23 cellular contexts compared by ENCODE assay signal in the genomic region with DNA sequence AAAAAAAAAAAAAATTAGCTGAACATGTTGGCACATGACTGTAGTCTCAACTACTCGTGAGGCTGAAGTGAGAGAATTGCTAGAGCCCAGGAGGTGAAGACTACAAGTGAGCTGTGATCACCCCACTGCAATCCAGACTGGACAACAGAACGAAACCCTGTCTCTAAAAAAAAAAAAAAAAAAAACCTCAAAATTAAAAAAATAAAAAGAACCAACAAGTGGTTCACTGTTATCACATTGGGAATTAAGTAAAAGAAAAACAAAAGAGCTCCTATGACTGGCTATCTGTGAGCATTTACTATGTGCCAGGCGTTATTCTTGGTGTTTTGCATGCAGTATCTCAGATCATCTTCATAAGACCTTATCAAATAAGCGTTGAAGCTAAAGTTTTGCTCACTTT.
DNase-seq lines count a peak whose midpoint lies in the region; ATAC-seq and TF ChIP-seq lines count a peak whose summit lies in the region.
"Had no signal": no experiment of that assay in that cellular context is flagged by ENCODE, and none has a peak within 500 bp of the region (broad histone marks: within the 10 kb centered on the region; RNA-seq: fewer than 3 reads in every experiment).

No MANE protein-coding gene starts in this region.

- no peaks in the 10 kb centered on the region for H3K9me3 Mint-ChIP-seq in activated CD4-positive, alpha-beta T cell treated with anti-CD3 and anti-CD28 coated beads, Interleukin-2, amount 10 ng/mL, durations not matched to agents 24 days and 14 days
- H3K9me3 Mint-ChIP-seq in endodermal cell, result no peaks in the 10 kb centered on the region
- H3K9me3 Mint-ChIP-seq in naive thymus-derived CD4-positive, alpha-beta T cell, result no peaks in the 10 kb centered on the region
- H3K9me3 Mint-ChIP-seq: CD4-positive, alpha-beta memory T cell had no signal

- H3K27ac ChIP-seq in endodermal cell (ENCODE audit: low read depth, low read length), result no peak overlapping the region
- H3K27ac ChIP-seq in naive thymus-derived CD4-positive, alpha-beta T cell (ENCODE audit: low read depth, low read length), result no peak overlapping the region
- H3K27ac ChIP-seq: A549; BLaER1 treated with 17β-estradiol and CSF1 and Interleukin-3, amounts not matched to agents 10 nM and 100 nM; GM23248 had no signal

- POLR2A ChIA-PET in naive thymus-derived CD4-positive, alpha-beta T cell (lab: Charles Lee), result no interaction called here

- no peaks in the 10 kb centered on the region for H3K27me3 ChIP-seq in endodermal cell (ENCODE audit: control insufficient read depth, insufficient read depth, low read length, poor library complexity, severe bottlenecking)
- no peaks in the 10 kb centered on the region for H3K27me3 ChIP-seq in naive thymus-derived CD4-positive, alpha-beta T cell (ENCODE audit: control insufficient read depth in 2 of 2, insufficient read depth in 2 of 2, low read length in 2 of 2)
- H3K27me3 ChIP-seq: BE2C; BLaER1 treated with 17β-estradiol and CSF1 and Interleukin-3, amounts not matched to agents 10 nM and 100 nM had no signal

- H3K36me3 Mint-ChIP-seq in activated CD4-positive, alpha-beta T cell treated with anti-CD3 and anti-CD28 coated beads, Interleukin-2, amount 10 ng/mL, durations not matched to agents 24 days and 14 days (ENCODE audit: low read depth), result peaks cover 28% of the 10 kb centered on the region
- H3K36me3 Mint-ChIP-seq in endodermal cell (ENCODE audit: low read depth), result peaks cover 31% of the 10 kb centered on the region
- peaks cover 0 to 13% (median 0%) of the 10 kb centered on the region in 5 donors for H3K36me3 Mint-ChIP-seq in naive thymus-derived CD4-positive, alpha-beta T cell
- H3K36me3 Mint-ChIP-seq: CD4-positive, alpha-beta memory T cell had no signal

- peaks cover 18% of the 10 kb centered on the region for H3K4me1 ChIP-seq in endodermal cell (ENCODE audit: control insufficient read depth, insufficient read depth, low read length)
- no peaks in the 10 kb centered on the region for H3K4me1 ChIP-seq in naive thymus-derived CD4-positive, alpha-beta T cell (ENCODE audit: control insufficient read depth in 2 of 2, insufficient read depth in 2 of 2, low read length in 2 of 2)
- H3K4me1 ChIP-seq: A549; BE2C; BLaER1 treated with 17β-estradiol and CSF1 and Interleukin-3, amounts not matched to agents 10 nM and 100 nM had no signal

- peaks cover 45% of the 10 kb centered on the region for H3K36me3 ChIP-seq in endodermal cell (ENCODE audit: control insufficient read depth, insufficient read depth, low read length)
- H3K36me3 ChIP-seq in naive thymus-derived CD4-positive, alpha-beta T cell (ENCODE audit: control insufficient read depth in 2 of 3, insufficient read depth in 3 of 3, low read length in 3 of 3), result no peaks in the 10 kb centered on the region

- H3K9me3 ChIP-seq in endodermal cell (ENCODE audit: control insufficient read depth, low read length), result no peaks in the 10 kb centered on the region
- H3K9me3 ChIP-seq in naive thymus-derived CD4-positive, alpha-beta T cell (ENCODE audit: control insufficient read depth in 2 of 3, low read length in 3 of 3), result no peaks in the 10 kb centered on the region
- H3K9me3 ChIP-seq: A549; BE2C; BLaER1 treated with 17β-estradiol and CSF1 and Interleukin-3, amounts not matched to agents 10 nM and 100 nM had no signal

- H3K27me3 Mint-ChIP-seq in activated CD4-positive, alpha-beta T cell treated with anti-CD3 and anti-CD28 coated beads, Interleukin-2, amount 10 ng/mL, durations not matched to agents 24 days and 14 days, result peaks cover 4% of the 10 kb centered on the region
- no peaks in the 10 kb centered on the region for H3K27me3 Mint-ChIP-seq in endodermal cell (ENCODE audit: insufficient read depth)
- H3K27me3 Mint-ChIP-seq in naive thymus-derived CD4-positive, alpha-beta T cell, result no peaks in the 10 kb centered on the region
- H3K27me3 Mint-ChIP-seq: CD4-positive, alpha-beta memory T cell had no signal

- no peaks in the 10 kb centered on the region for H3K4me1 Mint-ChIP-seq in activated CD4-positive, alpha-beta T cell treated with anti-CD3 and anti-CD28 coated beads, Interleukin-2, amount 10 ng/mL, durations not matched to agents 24 days and 14 days
- peaks cover 38% of the 10 kb centered on the region for H3K4me1 Mint-ChIP-seq in endodermal cell
- no peaks in the 10 kb centered on the region for H3K4me1 Mint-ChIP-seq in naive thymus-derived CD4-positive, alpha-beta T cell
- H3K4me1 Mint-ChIP-seq: CD4-positive, alpha-beta memory T cell had no signal

- WGBS in endodermal cell (ENCODE audit: insufficient coverage in 1 of 2, insufficient read length in 1 of 2), 2 experiments, result 89 to 95% methylated on average over 2 to 3 of the region's 4 CpGs

- no peak for ATAC-seq in left ventricle myocardium superior
- no peak for ATAC-seq in naive thymus-derived CD4-positive, alpha-beta T cell
- ATAC-seq: GM12878 had no signal

- H3K9ac ChIP-seq in endodermal cell (ENCODE audit: extremely low read depth, low read length, poor library complexity, severe bottlenecking), result no peak overlapping the region
- H3K9ac ChIP-seq: BLaER1 treated with 17β-estradiol and CSF1 and Interleukin-3, amounts not matched to agents 10 nM and 100 nM; GM23248 had no signal

- TF ChIP-seq CTCF in endodermal cell (conservative IDR thresholded peaks at IDR 0.05), result no peak

- H3K4me3 ChIP-seq in endodermal cell (ENCODE audit: low read length), result no peak overlapping the region
- H3K4me3 ChIP-seq in naive thymus-derived CD4-positive, alpha-beta T cell (ENCODE audit: low read length), result no peak overlapping the region
- H3K4me3 ChIP-seq: A549; BLaER1 treated with 17β-estradiol and CSF1 and Interleukin-3, amounts not matched to agents 10 nM and 100 nM; GM12878; GM23248 had no signal

- H3K27ac Mint-ChIP-seq in activated CD4-positive, alpha-beta T cell treated with anti-CD3 and anti-CD28 coated beads, Interleukin-2, amount 10 ng/mL, durations not matched to agents 24 days and 14 days, result no peak overlapping the region
- peak overlapping the region; percentile 84 for H3K27ac Mint-ChIP-seq in endodermal cell
- no peak overlapping the region for H3K27ac Mint-ChIP-seq in naive thymus-derived CD4-positive, alpha-beta T cell
- H3K27ac Mint-ChIP-seq: CD4-positive, alpha-beta memory T cell had no signal

- in situ Hi-C loops in SK-MEL-5 (cut with HindIII; ENCODE audit: low pct_unique_long_range_greater_than_20kb, low sequenced_read_pairs), result no loop called here

- CTCF ChIA-PET in naive thymus-derived CD4-positive, alpha-beta T cell (lab: Charles Lee), result no interaction called here

- DNase-seq in activated CD4-positive, alpha-beta T cell treated with anti-CD3 and anti-CD28 coated beads, Interleukin-2, amount 10 ng/mL, durations not matched to agents 24 days and 14 days, result peak; percentile 41
- no peak for DNase-seq in activated CD4-positive, alpha-beta T cell treated with anti-CD3 and anti-CD28 coated beads for 48 hours
- DNase-seq in SK-MEL-5 (ENCODE audit: low read depth, low spot score), result peak; percentile 54
- DNase-seq in endodermal cell, result no peak
- peak; percentile 81 for DNase-seq in foreskin melanocyte
- DNase-seq in left ventricle myocardium superior, result no peak
- no peak for DNase-seq in naive thymus-derived CD4-positive, alpha-beta T cell
- no peak for DNase-seq in DMS79 (lab: John Stamatoyannopoulos, UW)
- DNase-seq: 8988T; ACHN; AML-193; BE2C; CD4-positive, alpha-beta memory T cell; COR-L47; DMS153; EL; GDM1; GM23248; H7; HCEC 1CT had no signal

- intact Hi-C loops in activated CD4-positive, alpha-beta T cell treated with anti-CD3 and anti-CD28 coated beads, Interleukin-2, amount 10 ng/mL, durations not matched to agents 24 days and 14 days (cut with micrococcal nuclease), result no loop called here
- intact Hi-C loops in left ventricle myocardium superior (cut with micrococcal nuclease), result no loop called here
- intact Hi-C loops in naive thymus-derived CD4-positive, alpha-beta T cell (cut with micrococcal nuclease), result no loop called here

- no peak overlapping the region for H3K4me3 Mint-ChIP-seq in activated CD4-positive, alpha-beta T cell treated with anti-CD3 and anti-CD28 coated beads, Interleukin-2, amount 10 ng/mL, durations not matched to agents 24 days and 14 days
- no peak overlapping the region for H3K4me3 Mint-ChIP-seq in endodermal cell
- no peak overlapping the region for H3K4me3 Mint-ChIP-seq in naive thymus-derived CD4-positive, alpha-beta T cell
- H3K4me3 Mint-ChIP-seq: CD4-positive, alpha-beta memory T cell had no signal

Comparison
In these comparisons a context has a peak if more than half of its experiments do, and no peak if none do; other contexts are left out.
1. DNase-seq: peak in activated CD4-positive, alpha-beta T cell treated with anti-CD3 and anti-CD28 coated beads, Interleukin-2, amount 10 ng/mL, durations not matched to agents 24 days and 14 days (single experiment), SK-MEL-5 (single experiment) and foreskin melanocyte (single experiment); none in activated CD4-positive, alpha-beta T cell treated with anti-CD3 and anti-CD28 coated beads for 48 hours (single experiment), endodermal cell (single experiment), left ventricle myocardium superior (single experiment), naive thymus-derived CD4-positive, alpha-beta T cell (0 of 9) and DMS79 (single experiment).